10 cellular contexts compared by ENCODE assay signal in the genomic region with DNA sequence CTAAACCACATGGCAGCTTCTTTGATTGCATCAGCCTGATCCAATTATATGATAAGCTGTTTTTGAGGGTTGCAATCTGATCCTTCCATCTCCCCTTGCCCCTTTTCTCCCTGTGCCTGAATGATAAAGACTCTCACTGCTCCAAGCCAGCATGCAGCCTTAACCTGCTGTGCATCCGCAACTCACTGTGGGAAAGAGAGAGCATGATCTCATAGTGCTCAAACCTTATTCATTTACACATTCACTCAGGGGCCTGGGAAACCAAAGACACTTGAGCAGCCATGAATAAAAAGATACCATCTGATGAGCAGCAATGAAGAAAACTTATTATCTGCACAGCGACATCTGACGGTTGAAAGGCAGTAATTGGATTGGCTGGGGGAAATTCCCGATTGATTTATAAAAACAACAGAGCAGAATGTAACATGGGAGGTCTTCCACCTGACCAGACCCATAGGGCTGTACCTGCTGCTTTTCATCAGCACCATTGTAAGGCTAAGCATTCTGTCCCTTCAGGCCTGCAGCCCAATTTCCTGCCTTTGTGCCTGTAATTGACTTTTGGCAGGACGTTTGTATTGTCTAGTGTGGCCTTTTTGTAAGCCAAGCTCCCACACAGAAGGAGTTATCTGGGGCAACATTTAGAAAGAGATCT.
DNase-seq lines count a peak whose midpoint lies in the region; ATAC-seq and TF ChIP-seq lines count a peak whose summit lies in the region.
"Had no signal": no experiment of that assay in that cellular context is flagged by ENCODE, and none has a peak within 500 bp of the region (broad histone marks: within the 10 kb centered on the region; RNA-seq: fewer than 3 reads in every experiment).

No MANE protein-coding gene starts in this region.

- no peaks in the 10 kb centered on the region for H3K9me3 ChIP-seq in gastroesophageal sphincter

- in situ Hi-C loops in GM13976 (cut with MboI; ENCODE audit: low sequenced_read_pairs, unreplicated experiment), result no loop called here

- no peak overlapping the region for H3K4me3 ChIP-seq in H7 (ENCODE audit: insufficient read depth, low read depth, low read length)
- H3K4me3 ChIP-seq in gastroesophageal sphincter, result no peak overlapping the region

- ATAC-seq in gastroesophageal sphincter, result no peak
- no peak for ATAC-seq in HG03175 (IDR thresholded peaks at IDR 0.05; ENCODE audit: unreplicated experiment)

- no peak for TF ChIP-seq CTCF in gastroesophageal sphincter (IDR thresholded peaks at IDR 0.05)
- TF ChIP-seq CTCF in GM13976 (IDR thresholded peaks at IDR 0.05; ENCODE audit: borderline replicate concordance, control extremely low read depth, extremely low read depth, insufficient read depth, missing control alignments), result no peak

- TF ChIP-seq POLR2A in gastroesophageal sphincter (IDR thresholded peaks at IDR 0.05), result no peak

- H3K27me3 ChIP-seq in H7 (ENCODE audit: control insufficient read depth, insufficient read depth, low read length), result no peaks in the 10 kb centered on the region; the same call in 1 of the 2 replicates
- no peaks in the 10 kb centered on the region for H3K27me3 ChIP-seq in gastroesophageal sphincter

- H3K27ac ChIP-seq in gastroesophageal sphincter, result peak overlapping the region; percentile 81 to 86 (median 82)

- H3K4me1 ChIP-seq in gastroesophageal sphincter, result peaks cover 33 to 87% (median 49%) of the 10 kb centered on the region in 3 donors

- WGBS in gastroesophageal sphincter (ENCODE audit: low coverage in 1 of 2), 2 donors, result 39 to 54% methylated on average over 5 of the region's 5 CpGs

- TF ChIP-seq EP300 in gastroesophageal sphincter (IDR thresholded peaks at IDR 0.05), result no peak

- DNase-seq in H7 (peak; percentile 48), NCI-H82 treated with DMSO at 0.1 percent for 48 hours (lab: John Stamatoyannopoulos, UW; ENCODE audit: unreplicated experiment) (peak; percentile 99), pons (ENCODE audit: low spot score) (peak; percentile 17), GM13976 (ENCODE audit: low spot score) (no peak), COLO668 (lab: John Stamatoyannopoulos, UW; ENCODE audit: unreplicated experiment) (no peak)
- DNase-seq in stimulated activated naive CD4-positive, alpha-beta T cell treated with Interleukin-2 at 50 U/mL for 16 hours (lab: John Stamatoyannopoulos, UW), result no peak
- DNase-seq: cerebellar nuclear complex, NCI-H2081 treated with DMSO at 0.1 percent for 48 hours had no signal

- H3K36me3 ChIP-seq in H7 (replicated peaks; ENCODE audit: control insufficient read depth, insufficient read depth, low read length) (no peaks in the 10 kb centered on the region), gastroesophageal sphincter (no peaks in the 10 kb centered on the region)

Comparison
In these comparisons a context has a peak if more than half of its experiments do, and no peak if none do; other contexts are left out.
1. DNase-seq: peak in H7 (single experiment), NCI-H82 treated with DMSO at 0.1 percent for 48 hours (single experiment) and pons (single experiment); none in stimulated activated naive CD4-positive, alpha-beta T cell treated with Interleukin-2 at 50 U/mL for 16 hours (single experiment), GM13976 (single experiment) and COLO668 (single experiment).